Comparison of ENCODE assay signal across 1 cellular context in the genomic region with DNA sequence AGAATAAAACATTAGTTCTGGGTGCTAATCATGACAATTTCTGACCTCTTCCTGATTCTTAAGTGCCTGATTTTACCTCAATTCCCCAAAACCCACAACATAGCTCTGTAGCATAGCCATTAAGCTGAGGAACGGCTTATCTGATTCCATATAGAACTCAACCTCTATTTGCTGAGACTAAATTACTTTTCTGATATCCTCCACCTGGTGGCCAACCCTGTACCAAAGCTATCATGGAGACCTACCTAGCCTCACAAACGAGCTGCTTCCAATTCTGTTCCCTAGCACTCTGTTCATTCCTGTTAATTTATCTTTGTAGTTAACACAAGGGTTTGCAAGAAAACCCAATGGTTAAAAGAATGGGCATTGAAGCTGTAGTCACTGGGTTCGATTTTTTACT.
TF ChIP-seq lines count a peak whose summit lies in the region.

No MANE protein-coding gene starts in this region.

TF ChIP-seq in GM23338, 12 proteins besides CTCF, POLR2A, EP300 and RAD21 (continued from another document):
- TF ChIP-seq REST (IDR thresholded peaks at IDR 0.05; ENCODE audit: unreplicated experiment): no peak
- no peak for TF ChIP-seq JUNB (IDR thresholded peaks at IDR 0.05; ENCODE audit: unreplicated experiment)
- no peak for TF ChIP-seq EZH2 (IDR thresholded peaks at IDR 0.05; ENCODE audit: low read depth, unreplicated experiment)
- no peak for TF ChIP-seq EZH2phosphoT487 (IDR thresholded peaks at IDR 0.05; ENCODE audit: unreplicated experiment)
